In genomic region chr18:36114251-36114650, GRCh38 we compare ENCODE assay signal across 21 cellular contexts. TPM values are rescaled to one million over a fixed set of nuclear protein-coding genes. Genes with fewer than 3 reads are reported as not detected.
DNase-seq lines count a peak whose midpoint lies in the region; ATAC-seq and TF ChIP-seq lines count a peak whose summit lies in the region.
"Had no signal": no experiment of that assay in that cellular context is flagged by ENCODE, and none has a peak within 500 bp of the region (broad histone marks: within the 10 kb centered on the region; RNA-seq: fewer than 3 reads in every experiment).

No MANE protein-coding gene starts in this region.

- POLR2A ChIA-PET in A673 (lab: Charles Lee; ENCODE audit: low non-redundant PET): no interaction called here

- H3K4me3 ChIP-seq in LNCaP clone FGC (ENCODE audit: low read depth, low read length) (no peak overlapping the region), A673 (ENCODE audit: low read depth, low read length, poor library complexity, severe bottlenecking) (no peak overlapping the region)
- H3K4me3 ChIP-seq: BLaER1, GM12878 had no signal

- intact Hi-C loops in A673 (cut with micrococcal nuclease; ENCODE audit: unreplicated experiment): no loop called here

- no peaks in the 10 kb centered on the region for H3K9me3 ChIP-seq in A673 (ENCODE audit: low read depth, low read length, poor library complexity, severe bottlenecking)
- H3K9me3 ChIP-seq: BLaER1 had no signal

- peaks cover 57% of the 10 kb centered on the region for H3K36me3 ChIP-seq in A673 (ENCODE audit: insufficient read depth, low read length, poor library complexity, severe bottlenecking)

- peak overlapping the region; percentile 16; the same call in 1 of the 2 replicates for H3K27ac ChIP-seq in C4-2B
- H3K27ac ChIP-seq in VCaP: peak overlapping the region; percentile 49
- H3K27ac ChIP-seq in A673 (ENCODE audit: low read depth, low read length, poor library complexity, severe bottlenecking): no peak overlapping the region
- H3K27ac ChIP-seq: BLaER1 had no signal

- DNase-seq in LNCaP clone FGC (ENCODE audit: low read depth): peak; percentile 86
- DNase-seq in foreskin melanocyte: peak; percentile 90
- DNase-seq in A673 (ENCODE audit: low spot score): no peak
- DNase-seq in UCSD-AML1 (lab: John Stamatoyannopoulos, UW; ENCODE audit: unreplicated experiment): no peak
- no peak for DNase-seq in epidermal melanocyte (ENCODE audit: insufficient read length, low spot score)
- DNase-seq: Calu3; CD4-positive, alpha-beta T cell; CD8-positive, alpha-beta memory T cell; COR-L47; DMS153; DND-41; EL; GDM1; GOT3; H7; HCEC 1CT had no signal

- no peak for TF ChIP-seq CTCF in C4-2B (conservative IDR thresholded peaks at IDR 0.05)
- no peak for TF ChIP-seq CTCF in LNCaP clone FGC (IDR thresholded peaks at IDR 0.05; ENCODE audit: control insufficient read depth, extremely low read depth, insufficient read depth)
- TF ChIP-seq CTCF in VCaP (conservative IDR thresholded peaks at IDR 0.05): no peak
- TF ChIP-seq CTCF in A673 (conservative IDR thresholded peaks at IDR 0.05; ENCODE audit: low read depth, low read length): no peak

- BruUV-seq in A673 (replicated peaks; lab: Mats Ljungman, UMichigan): no TSS peak

- no peaks in the 10 kb centered on the region for H3K4me1 ChIP-seq in A673 (ENCODE audit: insufficient read depth, low read length, poor library complexity, severe bottlenecking)
- H3K4me1 ChIP-seq: BLaER1 had no signal

- CTCF ChIA-PET in A673 (lab: Charles Lee): no interaction called here

- no peaks in the 10 kb centered on the region for H3K27me3 ChIP-seq in A673 (replicated peaks; ENCODE audit: insufficient read depth, low read depth, low read length, poor library complexity)
- H3K27me3 ChIP-seq: BLaER1 had no signal

- no peak for ATAC-seq in GM21390 (IDR thresholded peaks at IDR 0.05; ENCODE audit: unreplicated experiment)
- ATAC-seq: GM12878 had no signal

RNA-seq across cellular contexts. Expression of gene SLC39A6, which starts 14.9 kb away (rescaled TPM):
- 58.1 and 70.7 TPM in 2 replicates for total RNA-seq in A673 (2021)

RNA-seq across cellular contexts. Expression of gene ELP2, which starts 15.4 kb away (rescaled TPM):
- 96.5 and 110 TPM in 2 replicates for total RNA-seq in A673 (2021)

RNA-seq across cellular contexts. Expression of gene RPRD1A, which starts 46.9 kb away (rescaled TPM):
- total RNA-seq in A673 (2021): 65.1 and 66.1 TPM in 2 replicates

Comparison
In these comparisons a context has a peak if more than half of its experiments do, and no peak if none do; other contexts are left out.
1. DNase-seq: peak in LNCaP clone FGC (single experiment) and foreskin melanocyte (single experiment); none in A673 (single experiment), UCSD-AML1 (single experiment) and epidermal melanocyte (single experiment).